Comparison of ENCODE assay signal across 1 cellular context in genomic region chr11:43680521-43681505, GRCh38.
TF ChIP-seq lines count a peak whose summit lies in the region.

Gene HSD17B12 (plus strand): TSS chr11:43680738. CDS start chr11:43680828, 90 bp downstream.

TF ChIP-seq in K562, 482 proteins besides CTCF, POLR2A, EP300 and RAD21 (continued from another document and continues in another):
- TF ChIP-seq CHAMP1 (IDR thresholded peaks at IDR 0.05) (peak; percentile 96), RBM22 (IDR thresholded peaks at IDR 0.05; ENCODE audit: low read depth, low read length, poor library complexity, severe bottlenecking) (no peak), WHSC1 (IDR thresholded peaks at IDR 0.05; ENCODE audit: low read length) (no peak), NUFIP1 (IDR thresholded peaks at IDR 0.05; ENCODE audit: partially characterized antibody) (no peak), CBX1 (IDR thresholded peaks at IDR 0.05; ENCODE audit: low read depth) (peak; percentile 2; the same call in 1 of the 2 replicates), E2F8 (IDR thresholded peaks at IDR 0.05; ENCODE audit: low read depth, partially characterized antibody) (no peak), CCNT2 (IDR thresholded peaks at IDR 0.05; ENCODE audit: borderline replicate concordance, extremely low read depth, insufficient read length, low read depth, low read length) (no peak), MAFG (tag; conservative IDR thresholded peaks at IDR 0.05) (no peak), KHSRP (IDR thresholded peaks at IDR 0.05) (no peak), CREB3L1 (IDR thresholded peaks at IDR 0.05; ENCODE audit: borderline replicate concordance, low read depth) (no peak), TEAD4 (IDR thresholded peaks at IDR 0.05; ENCODE audit: low read length) (no peak), TEAD4 (CRISPR knock-in tag; IDR thresholded peaks at IDR 0.05; ENCODE audit: borderline replicate concordance) (no peak), ZNF408 (CRISPR knock-in tag; IDR thresholded peaks at IDR 0.05; ENCODE audit: low read depth) (no peak), ZNF217 (CRISPR knock-in tag; IDR thresholded peaks at IDR 0.05) (no peak), HNRNPUL1 (IDR thresholded peaks at IDR 0.05; ENCODE audit: low read length) (no peak), E2F5 (CRISPR knock-in tag; IDR thresholded peaks at IDR 0.05) (no peak), CAMTA2 (CRISPR knock-in tag; conservative IDR thresholded peaks at IDR 0.05) (no peak), HEY1 (CRISPR knock-in tag; IDR thresholded peaks at IDR 0.05; ENCODE audit: borderline replicate concordance) (no peak), ZNF639 (CRISPR knock-in tag; conservative IDR thresholded peaks at IDR 0.05 in 1 of 2, IDR thresholded peaks at IDR 0.05 in 1 of 2) (no peak), SNAPC5 (CRISPR knock-in tag; IDR thresholded peaks at IDR 0.05) (no peak), SIN3A (IDR thresholded peaks at IDR 0.05; ENCODE audit: borderline replicate concordance in 2 of 2, control insufficient read depth in 1 of 2, low read depth in 2 of 2, low read length in 2 of 2) (no peak), NRF1 (conservative IDR thresholded peaks at IDR 0.05 in 1 of 2, IDR thresholded peaks at IDR 0.05 in 1 of 2) (peak; percentile 51 to 60; a peak in 2 of 4 replicates), NCOR1 (IDR thresholded peaks at IDR 0.05) (no peak), ZNF695 (CRISPR knock-in tag; IDR thresholded peaks at IDR 0.05) (no peak), TRIM25 (IDR thresholded peaks at IDR 0.05; ENCODE audit: borderline replicate concordance) (no peak), GABPA (tag; conservative IDR thresholded peaks at IDR 0.05; ENCODE audit: low read depth) (no peak), SMARCC2 (IDR thresholded peaks at IDR 0.05; ENCODE audit: low read depth) (no peak), ZNF3 (CRISPR knock-in tag; IDR thresholded peaks at IDR 0.05) (no peak), UBTF (IDR thresholded peaks at IDR 0.05; ENCODE audit: borderline replicate concordance in 1 of 2, low read depth in 2 of 2, low read length in 2 of 2) (no peak), ELF2 (CRISPR knock-in tag; IDR thresholded peaks at IDR 0.05) (no peak), MBD1 (CRISPR knock-in tag; IDR thresholded peaks at IDR 0.05) (no peak), PTRF (tag; IDR thresholded peaks at IDR 0.05) (no peak), GABPB1 (CRISPR knock-in tag; IDR thresholded peaks at IDR 0.05) (peak; percentile 17; the same call in 1 of the 2 replicates), THAP12 (CRISPR knock-in tag; IDR thresholded peaks at IDR 0.05) (no peak), ARID2 (IDR thresholded peaks at IDR 0.05) (no peak), ZNF766 (CRISPR knock-in tag; conservative IDR thresholded peaks at IDR 0.05) (0 out of 2 replicates have a peak, but pooled peaks have one; percentile 39), TEAD2 (tag; IDR thresholded peaks at IDR 0.05) (no peak), HMGXB4 (CRISPR knock-in tag; IDR thresholded peaks at IDR 0.05) (no peak), POLR3A (IDR thresholded peaks at IDR 0.05; ENCODE audit: borderline replicate concordance, extremely low read depth, insufficient read depth, insufficient read length) (no peak), RBM25 (IDR thresholded peaks at IDR 0.05; ENCODE audit: low read depth, low read length, severe bottlenecking) (no peak)
